Comparison of ENCODE assay signal across 14 cellular contexts in genomic region chr1:21100496-21100895, GRCh38.
DNase-seq lines count a peak whose midpoint lies in the region; ATAC-seq, FAIRE-seq and TF ChIP-seq lines count a peak whose summit lies in the region.
"Had no signal": no experiment of that assay in that cellular context is flagged by ENCODE, and none has a peak within 500 bp of the region (broad histone marks: within the 10 kb centered on the region; RNA-seq: fewer than 3 reads in every experiment).

No MANE protein-coding gene starts in this region.

- in situ Hi-C loops in K562 (cut with MboI), result no loop called here

- H3K4me1 ChIP-seq in heart left ventricle (peaks cover 0 to 38% (median 0%) of the 10 kb centered on the region in 12 donors), right atrium auricular region (no peaks in the 10 kb centered on the region), K562 (replicated peaks in 1 of 2; ENCODE audit: control insufficient read depth in 2 of 2, insufficient read depth in 2 of 2, low read length in 2 of 2) (peaks cover 0 to 26% of the 10 kb centered on the region in 2 experiments; a peak in 2 of 5 replicates)

- no peak overlapping the region for H3K4me3 ChIP-seq in heart left ventricle
- H3K4me3 ChIP-seq in right atrium auricular region, result no peak overlapping the region
- H3K4me3 ChIP-seq in K562, result no peak overlapping the region
- H3K4me3 ChIP-seq: gastrocnemius medialis had no signal

- TF ChIP-seq POLR2A in heart left ventricle (IDR thresholded peaks at IDR 0.05) (no peak), K562 (conservative IDR thresholded peaks at IDR 0.05) (no peak)

- TF ChIP-seq CTCF in heart left ventricle (IDR thresholded peaks at IDR 0.05), result no peak
- TF ChIP-seq CTCF in right atrium auricular region (IDR thresholded peaks at IDR 0.05), result no peak
- no peak for TF ChIP-seq CTCF in K562 (IDR thresholded peaks at IDR 0.05 in 2 of 3, conservative IDR thresholded peaks at IDR 0.05 in 1 of 3; ENCODE audit: insufficient read depth in 2 of 3, low read depth in 1 of 3, low read length in 3 of 3)
- no peak for TF ChIP-seq CTCF in chondrocyte (IDR thresholded peaks at IDR 0.05)

- H3K4me3 Mint-ChIP-seq in chondrocyte (ENCODE audit: unreplicated experiment), result no peak overlapping the region

- POLR2A ChIA-PET in K562 (lab: Yijun Ruan, JAX), result no interaction called here

- H3K27me3 ChIP-seq in heart left ventricle, result no peaks in the 10 kb centered on the region
- no peaks in the 10 kb centered on the region for H3K27me3 ChIP-seq in right atrium auricular region
- no peaks in the 10 kb centered on the region for H3K27me3 ChIP-seq in K562 (ENCODE audit: control insufficient read depth in 2 of 2, insufficient read depth in 2 of 2, low read length in 2 of 2)
- H3K27me3 ChIP-seq: gastrocnemius medialis had no signal

- no peak overlapping the region for H3K27ac Mint-ChIP-seq in chondrocyte (ENCODE audit: unreplicated experiment)
- H3K27ac Mint-ChIP-seq: activated naive CD4-positive, alpha-beta T cell treated with anti-CD3 and anti-CD28 coated beads, Interleukin-2, amount 50 U/mL, for 72 hours had no signal

- no peak for TF ChIP-seq RAD21 in K562 (CRISPR knock-in tag; conservative IDR thresholded peaks at IDR 0.05 in 1 of 2, IDR thresholded peaks at IDR 0.05 in 1 of 2)

- ATAC-seq in heart left ventricle, result peak in 3 of 4 donors; percentile 51 to 60 (median 58)
- peak; percentile 25 for ATAC-seq in K562
- peak; percentile 62 for ATAC-seq in left lobe of liver
- ATAC-seq in GM18861 (IDR thresholded peaks at IDR 0.05; ENCODE audit: unreplicated experiment), result no peak
- ATAC-seq: activated naive CD4-positive, alpha-beta T cell treated with anti-CD3 and anti-CD28 coated beads, Interleukin-2, amount 50 U/mL, for 72 hours had no signal

- no TSS peak for BruUV-seq in K562 (replicated peaks; lab: Mats Ljungman, UMichigan)

- H3K36me3 ChIP-seq in heart left ventricle (peaks cover 0 to 20% (median 9%) of the 10 kb centered on the region in 9 donors), right atrium auricular region (no peaks in the 10 kb centered on the region), K562 (ENCODE audit: control insufficient read depth, insufficient read depth, low read length) (peaks cover 13% of the 10 kb centered on the region)

- H3K79me2 ChIP-seq in K562 (ENCODE audit: control insufficient read depth, insufficient read depth, low read length), result no peaks in the 10 kb centered on the region; the same call in 2 of the 3 replicates

- 41 to 65% (median 59%) methylated on average over 5 of the region's 5 CpGs for WGBS in heart left ventricle, 4 donors
- 24% methylated on average over 5 of the region's 5 CpGs for WGBS in K562 (ENCODE audit: insufficient coverage, low coverage, missing lambda C conversion rate)

- no peak overlapping the region for H2AFZ ChIP-seq in K562 (ENCODE audit: low read depth, low read length)

- H3K4me1 Mint-ChIP-seq in chondrocyte (ENCODE audit: low read depth), result peaks cover 4% of the 10 kb centered on the region

- H3K36me3 Mint-ChIP-seq in chondrocyte (ENCODE audit: low read depth), result peaks cover 12% of the 10 kb centered on the region

- H3K27me3 Mint-ChIP-seq in chondrocyte (ENCODE audit: low read depth), result no peaks in the 10 kb centered on the region

- no peak overlapping the region for H3K4me2 ChIP-seq in K562 (ENCODE audit: insufficient read depth, low read length)

- H4K20me1 ChIP-seq in K562 (replicated peaks; ENCODE audit: control insufficient read depth, insufficient read depth, low read length), result no peaks in the 10 kb centered on the region

- peak; percentile 2; the same call in 1 of the 2 replicates for TF ChIP-seq EP300 in K562 (IDR thresholded peaks at IDR 0.05; ENCODE audit: low read length)

- H3K9me3 ChIP-seq in heart left ventricle (no peaks in the 10 kb centered on the region), right atrium auricular region (no peaks in the 10 kb centered on the region), K562 (replicated peaks; ENCODE audit: control insufficient read depth, insufficient read depth, low read depth, low read length) (no peaks in the 10 kb centered on the region)
- H3K9me3 ChIP-seq: gastrocnemius medialis had no signal

- intact Hi-C loops in heart left ventricle (cut with DNase I) (loop anchor here in 1 of 10 donors (10.0 kb wide), 1 partner anchor 94 kb away; no protein-coding TSS in a partner anchor), K562 (cut with micrococcal nuclease) (no loop called here)

- DNase-seq in heart left ventricle (peak in 1 of 5 donors; percentile 35), right atrium auricular region (ENCODE audit: low spot score) (no peak), K562 (ENCODE audit: extremely low read depth in 1 of 4, low spot score in 3 of 4) (no peak), left lobe of liver (ENCODE audit: low spot score) (no peak), chondrocyte (ENCODE audit: low spot score) (no peak), GM19238 (ENCODE audit: insufficient read length, low spot score) (no peak), NCI-H345 treated with DMSO at 0.1 percent for 48 hours (lab: John Stamatoyannopoulos, UW; ENCODE audit: unreplicated experiment) (no peak)
- DNase-seq: gastrocnemius medialis, kidney glomerular epithelial cell, NCI-H1417, NCI-H748 treated with DMSO at 0.1 percent for 48 hours, SHP77 treated with DMSO at 0.1 percent for 48 hours had no signal

- no peaks in the 10 kb centered on the region for H3K9me3 Mint-ChIP-seq in chondrocyte (ENCODE audit: low read depth)
- H3K9me3 Mint-ChIP-seq: activated naive CD4-positive, alpha-beta T cell treated with anti-CD3 and anti-CD28 coated beads, Interleukin-2, amount 50 U/mL, for 72 hours had no signal

- no peak overlapping the region for H3K9ac ChIP-seq in K562 (ENCODE audit: insufficient read depth in 1 of 2, low read depth in 2 of 2, low read length in 2 of 2)

- CTCF ChIA-PET in K562 (lab: Yijun Ruan, JAX; ENCODE audit: low intra/inter-chr PET ratio), result no interaction called here

- no peaks in the 10 kb centered on the region for H3K9me1 ChIP-seq in K562 (ENCODE audit: control insufficient read depth, insufficient read depth, low read length)

- FAIRE-seq in K562 (lab: Jason Lieb, UNC), result no peak

- H3K27ac ChIP-seq in heart left ventricle (peak overlapping the region in 1 of 12 donors; percentile 67), right atrium auricular region (no peak overlapping the region), K562 (ENCODE audit: extremely low read depth, low read depth, low read length) (peak overlapping the region; percentile 1; the same call in 1 of the 3 replicates)
- H3K27ac ChIP-seq: gastrocnemius medialis had no signal

TF ChIP-seq in K562, 482 proteins besides CTCF, POLR2A, EP300 and RAD21 (continues in another document):
- TF ChIP-seq ZNF408 (CRISPR knock-in tag; IDR thresholded peaks at IDR 0.05; ENCODE audit: low read depth) (no peak), FOXM1 (IDR thresholded peaks at IDR 0.05; ENCODE audit: low read depth) (no peak), FOXM1 (CRISPR knock-in tag; IDR thresholded peaks at IDR 0.05; ENCODE audit: low read depth) (no peak), MCM7 (IDR thresholded peaks at IDR 0.05) (no peak), TFAP4 (CRISPR knock-in tag; IDR thresholded peaks at IDR 0.05; ENCODE audit: borderline replicate concordance) (no peak), HNRNPUL1 (IDR thresholded peaks at IDR 0.05; ENCODE audit: low read length) (no peak), SOX6 (IDR thresholded peaks at IDR 0.05) (peak; percentile 85), SNIP1 (IDR thresholded peaks at IDR 0.05; ENCODE audit: low read depth) (no peak), GATA2 (CRISPR knock-in tag; IDR thresholded peaks at IDR 0.05) (0 out of 2 replicates have a peak, but pooled peaks have one; percentile 23), CC2D1A (IDR thresholded peaks at IDR 0.05) (no peak), SP1 (CRISPR knock-in tag; IDR thresholded peaks at IDR 0.05) (no peak), HLTF (IDR thresholded peaks at IDR 0.05) (no peak), ZNF384 (IDR thresholded peaks at IDR 0.05; ENCODE audit: low read depth, low read length) (peak; percentile 60; the same call in 1 of the 2 replicates), SMAD2 (IDR thresholded peaks at IDR 0.05; ENCODE audit: low read depth, low read length) (no peak)
- TF ChIP-seq, protein P1, sequence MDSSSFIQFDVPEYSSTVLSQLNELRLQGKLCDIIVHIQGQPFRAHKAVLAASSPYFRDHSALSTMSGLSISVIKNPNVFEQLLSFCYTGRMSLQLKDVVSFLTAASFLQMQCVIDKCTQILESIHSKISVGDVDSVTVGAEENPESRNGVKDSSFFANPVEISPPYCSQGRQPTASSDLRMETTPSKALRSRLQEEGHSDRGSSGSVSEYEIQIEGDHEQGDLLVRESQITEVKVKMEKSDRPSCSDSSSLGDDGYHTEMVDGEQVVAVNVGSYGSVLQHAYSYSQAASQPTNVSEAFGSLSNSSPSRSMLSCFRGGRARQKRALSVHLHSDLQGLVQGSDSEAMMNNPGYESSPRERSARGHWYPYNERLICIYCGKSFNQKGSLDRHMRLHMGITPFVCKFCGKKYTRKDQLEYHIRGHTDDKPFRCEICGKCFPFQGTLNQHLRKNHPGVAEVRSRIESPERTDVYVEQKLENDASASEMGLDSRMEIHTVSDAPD (CRISPR knock-in tag; IDR thresholded peaks at IDR 0.05), result no peak
- TF ChIP-seq, protein P2, sequence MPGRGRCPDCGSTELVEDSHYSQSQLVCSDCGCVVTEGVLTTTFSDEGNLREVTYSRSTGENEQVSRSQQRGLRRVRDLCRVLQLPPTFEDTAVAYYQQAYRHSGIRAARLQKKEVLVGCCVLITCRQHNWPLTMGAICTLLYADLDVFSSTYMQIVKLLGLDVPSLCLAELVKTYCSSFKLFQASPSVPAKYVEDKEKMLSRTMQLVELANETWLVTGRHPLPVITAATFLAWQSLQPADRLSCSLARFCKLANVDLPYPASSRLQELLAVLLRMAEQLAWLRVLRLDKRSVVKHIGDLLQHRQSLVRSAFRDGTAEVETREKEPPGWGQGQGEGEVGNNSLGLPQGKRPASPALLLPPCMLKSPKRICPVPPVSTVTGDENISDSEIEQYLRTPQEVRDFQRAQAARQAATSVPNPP (IDR thresholded peaks at IDR 0.05; ENCODE audit: borderline replicate concordance, insufficient read depth, insufficient read length), result no peak
